13 cellular contexts compared by ENCODE assay signal in the genomic region with DNA sequence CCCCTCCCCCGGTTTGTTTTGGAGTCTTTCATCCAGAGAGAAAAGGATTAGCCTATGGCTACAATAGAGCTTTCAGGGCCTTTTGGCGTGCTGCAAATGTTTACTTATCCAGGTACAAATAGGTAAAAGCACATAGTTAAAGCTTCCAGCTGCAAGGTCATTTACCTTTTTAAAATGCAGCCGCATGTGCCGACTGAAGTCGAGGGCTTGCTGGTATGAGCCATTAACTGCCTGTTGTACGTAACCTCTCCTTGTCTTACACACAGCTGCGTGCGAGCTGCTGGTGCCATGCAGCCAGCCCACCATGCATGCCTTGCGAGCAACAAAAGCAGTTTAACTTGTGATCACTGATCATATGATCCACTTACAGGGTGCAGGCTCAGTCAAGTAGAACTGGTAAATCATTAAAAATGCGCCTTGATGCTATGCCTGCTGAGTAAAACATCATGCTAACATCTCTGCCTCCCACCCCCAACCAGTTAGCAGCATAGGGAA.
DNase-seq lines count a peak whose midpoint lies in the region; ATAC-seq and TF ChIP-seq lines count a peak whose summit lies in the region.
"Had no signal": no experiment of that assay in that cellular context is flagged by ENCODE, and none has a peak within 500 bp of the region (broad histone marks: within the 10 kb centered on the region; RNA-seq: fewer than 3 reads in every experiment).

No MANE protein-coding gene starts in this region.

- ATAC-seq in left lobe of liver (peak; percentile 85), upper lobe of right lung (peak; percentile 71), gastrocnemius medialis (no peak)
- ATAC-seq: esophagus mucosa had no signal

- TF ChIP-seq CTCF in upper lobe of right lung (IDR thresholded peaks at IDR 0.05) (no peak), gastrocnemius medialis (IDR thresholded peaks at IDR 0.05 in 4 of 5, conservative IDR thresholded peaks at IDR 0.05 in 1 of 5) (no peak)

- no peaks in the 10 kb centered on the region for H3K27me3 ChIP-seq in upper lobe of right lung
- no peaks in the 10 kb centered on the region for H3K27me3 ChIP-seq in gastrocnemius medialis

- H3K4me3 ChIP-seq in upper lobe of right lung (no peak overlapping the region), gastrocnemius medialis (no peak overlapping the region)
- H3K4me3 ChIP-seq: thoracic aorta had no signal

- H3K27ac ChIP-seq in upper lobe of right lung: peak overlapping the region; percentile 25
- no peak overlapping the region for H3K27ac ChIP-seq in gastrocnemius medialis

- DNase-seq in NCI-H2029 (lab: John Stamatoyannopoulos, UW) (peak; percentile 66), NCI-H2029 treated with DMSO at 0.1 percent for 48 hours (lab: John Stamatoyannopoulos, UW) (no peak), NCI-H774 (lab: John Stamatoyannopoulos, UW) (peak; percentile 90), left lobe of liver (ENCODE audit: low spot score) (no peak), upper lobe of right lung (no peak), gastrocnemius medialis (no peak), AG08396 (ENCODE audit: low spot score) (no peak)
- DNase-seq in activated CD8-positive, alpha-beta memory T cell treated with anti-CD3 and anti-CD28 coated beads, Interleukin-2, amount 50 U/mL, for 4 hours: no peak
- DNase-seq: 8988T; activated naive CD4-positive, alpha-beta T cell; GOT3 had no signal

- TF ChIP-seq POLR2A in gastrocnemius medialis (IDR thresholded peaks at IDR 0.05): no peak

- H3K9me3 ChIP-seq in upper lobe of right lung (no peaks in the 10 kb centered on the region), gastrocnemius medialis (no peaks in the 10 kb centered on the region)
- H3K9me3 ChIP-seq: thoracic aorta had no signal

- H3K4me1 ChIP-seq in upper lobe of right lung: peaks cover 4% of the 10 kb centered on the region
- H3K4me1 ChIP-seq in gastrocnemius medialis: no peaks in the 10 kb centered on the region

- H3K36me3 ChIP-seq in upper lobe of right lung (no peaks in the 10 kb centered on the region), gastrocnemius medialis (no peaks in the 10 kb centered on the region)
- H3K36me3 ChIP-seq: thoracic aorta had no signal

- intact Hi-C loops in upper lobe of right lung (cut with DNase I): no loop called here
- intact Hi-C loops in gastrocnemius medialis (cut with DNase I; ENCODE audit: low total_unique reads): no loop called here

- in situ Hi-C loops in gastrocnemius medialis (cut with MboI; ENCODE audit: low sequenced_read_pairs in 4 of 4): no loop called here

Comparison
In these comparisons a context has a peak if more than half of its experiments do, and no peak if none do; other contexts are left out.
1. DNase-seq: peak in NCI-H2029 (single experiment) and NCI-H774 (single experiment); none in NCI-H2029 treated with DMSO at 0.1 percent for 48 hours (single experiment), left lobe of liver (single experiment), upper lobe of right lung (single experiment), gastrocnemius medialis (0 of 2), AG08396 (single experiment) and activated CD8-positive, alpha-beta memory T cell treated with anti-CD3 and anti-CD28 coated beads, Interleukin-2, amount 50 U/mL, for 4 hours (single experiment).
2. ATAC-seq: peak in left lobe of liver (single experiment) and upper lobe of right lung (single experiment); none in gastrocnemius medialis (0 of 2).